28 cellular contexts compared by ENCODE assay signal in the genomic region with DNA sequence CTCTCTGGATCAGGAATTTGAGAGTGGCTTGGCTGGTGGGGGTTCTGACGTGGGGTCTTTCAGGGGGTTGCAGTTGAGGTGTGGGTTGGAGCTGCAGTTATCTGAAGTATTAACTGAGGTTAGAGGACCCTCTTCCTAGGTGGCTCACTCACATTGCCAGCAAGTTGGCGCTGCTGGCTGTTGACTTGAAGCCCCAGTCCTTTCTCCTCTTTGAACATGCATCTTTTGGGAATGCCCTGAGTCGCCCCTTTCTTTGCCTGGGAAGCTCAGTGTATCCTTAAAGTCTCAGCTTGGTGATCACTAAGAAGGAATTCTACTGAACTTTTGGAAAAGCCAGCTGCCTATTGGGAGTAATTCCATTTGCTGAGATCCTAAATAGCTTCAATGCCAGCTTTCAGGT. TPM values are rescaled to one million over a fixed set of nuclear protein-coding genes. Genes with fewer than 3 reads are reported as not detected.
"Had no signal": no experiment of that assay in that cellular context is flagged by ENCODE, and none has a peak within 500 bp of the region (broad histone marks: within the 10 kb centered on the region; RNA-seq: fewer than 3 reads in every experiment).

No MANE protein-coding gene starts in this region.

- H3K36me3 ChIP-seq: brain microvascular endothelial cell, breast epithelium had no signal

- H3K27me3 ChIP-seq: body of pancreas, brain microvascular endothelial cell, breast epithelium had no signal

- H3K9me3 ChIP-seq: body of pancreas, breast epithelium had no signal

- H3K4me3 ChIP-seq: body of pancreas, breast epithelium had no signal

- DNase-seq: activated B cell treated with CpG ODN at 0.5 μM for 24 hours; activated CD4-positive, alpha-beta memory T cell treated with anti-CD3 and anti-CD28 coated beads for 36 hours; activated CD4-positive, alpha-beta T cell treated with anti-CD3 and anti-CD28 coated beads for 4 hours; activated CD4-positive, alpha-beta T cell treated with anti-CD3 and anti-CD28 coated beads, Interleukin-2, amount 10 ng/mL, durations not matched to agents 24 days and 14 days; activated CD4-positive, alpha-beta T cell treated with anti-CD3 and anti-CD28 coated beads, Interleukin-2, amount 50 U/mL, for 1 hour; activated CD4-positive, alpha-beta T cell treated with anti-CD3 and anti-CD28 coated beads, Interleukin-2, amount 50 U/mL, for 4 hours; activated CD4-positive, CD25-positive, alpha-beta regulatory T cell treated with anti-CD3 and anti-CD28 coated beads, Interleukin-2, amount 50 U/mL, for 72 hours; activated CD8-positive, alpha-beta memory T cell treated with anti-CD3 and anti-CD28 coated beads, Interleukin-2, amount 50 U/mL, for 48 hours; activated CD8-positive, alpha-beta T cell treated with anti-CD3 and anti-CD28 coated beads for 36 hours; activated gamma-delta T cell; activated naive CD4-positive, alpha-beta T cell treated with anti-CD3 and anti-CD28 coated beads, Interleukin-2, amount 10 ng/mL, durations not matched to agents 7 days and 5 days; activated naive CD4-positive, alpha-beta T cell treated with Interleukin-2 at 50 U/mL for 16 hours; activated naive CD8-positive, alpha-beta T cell treated with anti-CD3 and anti-CD28 coated beads, Interleukin-2, amount 10 ng/mL, durations not matched to agents 7 days and 5 days; activated naive CD8-positive, alpha-beta T cell treated with anti-CD3 and anti-CD28 coated beads, Interleukin-2, amount 50 U/mL, for 24 hours; activated T-cell treated with anti-CD3 and anti-CD28 coated beads, Interleukin-2, amount 50 U/mL, for 24 hours; activated T-cell treated with anti-CD3 and anti-CD28 coated beads, Interleukin-2, amount 50 U/mL, for 48 hours; aorta; body of pancreas; brain microvascular endothelial cell; central memory CD4-positive, alpha-beta T cell; T-helper 17 cell had no signal

- H3K27ac ChIP-seq: body of pancreas, brain microvascular endothelial cell, breast epithelium, VCaP had no signal

- ATAC-seq: activated CD8-positive, alpha-beta T cell treated with anti-CD3 and anti-CD28 coated beads for 36 hours; activated naive CD8-positive, alpha-beta T cell treated with anti-CD3 and anti-CD28 coated beads, Interleukin-2, amount 50 U/mL, for 24 hours; body of pancreas; T-cell; T-helper 17 cell had no signal

RNA-seq across cellular contexts. Expression of a gene that starts 13.0 kb away (rescaled TPM):
- total RNA-seq: activated B cell treated with CpG ODN at 0.5 μM for 24 hours; activated CD4-positive, alpha-beta T cell treated with anti-CD3 and anti-CD28 coated beads, Interleukin-2, amount 10 ng/mL, durations not matched to agents 24 days and 14 days; activated CD8-positive, alpha-beta memory T cell treated with anti-CD3 and anti-CD28 coated beads for 36 hours; activated CD8-positive, alpha-beta T cell treated with anti-CD3 and anti-CD28 coated beads for 36 hours; activated naive CD8-positive, alpha-beta T cell treated with anti-CD3 and anti-CD28 coated beads, Interleukin-2, amount 10 ng/mL, durations not matched to agents 7 days and 5 days; activated T-helper 2 cell treated with anti-CD3 and anti-CD28 coated beads, Interferon-gamma antibody, Interleukin-2, Interleukin-4, amounts not matched to agents 10 μg/mL and 5 μg/mL and 100 μg/mL, durations not matched to agents 14 hours and 24 hours and 36 hours; T-helper 1 cell treated with Interleukin-12 subunit alpha and Interleukin-12 subunit beta and Interleukin-4 antibody, amounts not matched to agents 30 ng/mL and 1 ng/mL, for 36 hours; T-helper 17 cell; T-helper 2 cell treated with Interferon-gamma antibody and Interleukin-4, amounts not matched to agents 100 ng/mL and 5 ng/mL, for 36 hours had no signal
